In genomic region chr4:1512738-1513660, GRCh38 we compare ENCODE assay signal across 8 cellular contexts.
DNase-seq lines count a peak whose midpoint lies in the region; ATAC-seq and TF ChIP-seq lines count a peak whose summit lies in the region.

No MANE protein-coding gene starts in this region.

- H3K27me3 ChIP-seq in RWPE2 (ENCODE audit: insufficient read depth, poor library complexity, severe bottlenecking): peaks cover 5% of the 10 kb centered on the region

- H3K36me3 ChIP-seq in RWPE2 (ENCODE audit: low read depth): no peaks in the 10 kb centered on the region

- peak; percentile 40 for DNase-seq in DMS114 treated with DMSO at 0.1 percent for 48 hours (lab: John Stamatoyannopoulos, UW; ENCODE audit: unreplicated experiment)
- no peak for DNase-seq in RWPE2 (ENCODE audit: low spot score)
- peak; percentile 65 for DNase-seq in activated naive CD4-positive, alpha-beta T cell treated with anti-CD3 and anti-CD28 coated beads, Interleukin-2, amount 50 U/mL, for 16 hours
- peak; percentile 25 to 56 (median 28) for DNase-seq in stimulated activated CD4-positive, alpha-beta T cell treated with anti-CD3 and anti-CD28 coated beads, Interleukin-12 subunit alpha, Interleukin-12 subunit beta, amount 100 ng/mL, for 48 hours (ENCODE audit: low read depth in 2 of 3, low spot score in 1 of 3)

- H3K4me1 ChIP-seq in RWPE2 (ENCODE audit: insufficient read depth, poor library complexity, severe bottlenecking): no peaks in the 10 kb centered on the region

- H3K9me3 ChIP-seq in RWPE2 (ENCODE audit: severe bottlenecking): no peaks in the 10 kb centered on the region

- ATAC-seq in RWPE2 (ENCODE audit: low read depth) (peak; percentile 67), GM19395 (IDR thresholded peaks at IDR 0.05; ENCODE audit: unreplicated experiment) (no peak), HG03521 (IDR thresholded peaks at IDR 0.05; ENCODE audit: unreplicated experiment) (no peak), GM21360 (IDR thresholded peaks at IDR 0.05; ENCODE audit: unreplicated experiment) (no peak)

- H3K4me3 ChIP-seq in RWPE2 (ENCODE audit: severe bottlenecking): peak overlapping the region; percentile 15
- H3K4me3 ChIP-seq in iPS-11a (ENCODE audit: low read depth, low read length): peak overlapping the region; percentile 24

- no peak overlapping the region for H3K27ac ChIP-seq in RWPE2 (ENCODE audit: poor library complexity, severe bottlenecking)

- TF ChIP-seq CTCF in RWPE2 (IDR thresholded peaks at IDR 0.05; ENCODE audit: poor library complexity, severe bottlenecking): peak; percentile 75
